In genomic region chr19:36821758-36822157, GRCh38 we compare ENCODE assay signal across 17 cellular contexts. TPM values are rescaled to one million over a fixed set of nuclear protein-coding genes. Genes with fewer than 3 reads are reported as not detected.
DNase-seq lines count a peak whose midpoint lies in the region; ATAC-seq, FAIRE-seq and TF ChIP-seq lines count a peak whose summit lies in the region.
"Had no signal": no experiment of that assay in that cellular context is flagged by ENCODE, and none has a peak within 500 bp of the region (broad histone marks: within the 10 kb centered on the region; RNA-seq: fewer than 3 reads in every experiment).

No MANE protein-coding gene starts in this region.

- no peaks in the 10 kb centered on the region for H3K79me1 ChIP-seq in mesendoderm (ENCODE audit: low read length)

- no peak for TF ChIP-seq POLR2A in A549 (IDR thresholded peaks at IDR 0.05; ENCODE audit: low read length)

- no TSS peak for BruUV-seq in A673 (replicated peaks; lab: Mats Ljungman, UMichigan)

- H3K9me3 Mint-ChIP-seq in activated CD4-positive, alpha-beta T cell treated with anti-CD3 and anti-CD28 coated beads for 36 hours (ENCODE audit: low read depth), result peaks cover 54% of the 10 kb centered on the region

- no peak overlapping the region for H3K27ac Mint-ChIP-seq in activated CD4-positive, alpha-beta T cell treated with anti-CD3 and anti-CD28 coated beads for 36 hours
- H3K27ac Mint-ChIP-seq: CD14-positive monocyte; CD8-positive, alpha-beta T cell; H9; HFFc6 had no signal

- CTCF ChIA-PET in A549 (lab: Yijun Ruan, JAX) (interaction anchor here (0.6 kb wide), 1 partner anchor 247 kb away, joined by 3 read pairs; no protein-coding TSS in a partner anchor), A673 (lab: Charles Lee) (no interaction called here)
- CTCF ChIA-PET in activated CD4-positive, alpha-beta T cell treated with anti-CD3 and anti-CD28 coated beads for 36 hours (lab: Charles Lee), result interaction anchor here (0.6 kb wide), 1 partner anchor 580 kb away, joined by 3 read pairs; no protein-coding TSS in a partner anchor

- H4K5ac ChIP-seq in mesendoderm (ENCODE audit: low read length), result no peak overlapping the region

- H3K9ac ChIP-seq in adipocyte (ENCODE audit: low read length) (no peak overlapping the region), mesendoderm (ENCODE audit: low read length) (no peak overlapping the region), subcutaneous abdominal adipose tissue (ENCODE audit: low read length in 5 of 5) (no peak overlapping the region)

- ATAC-seq in A549 (no peak), aorta (ENCODE audit: low FRiP score) (no peak)
- ATAC-seq in activated CD4-positive, alpha-beta T cell treated with anti-CD3 and anti-CD28 coated beads for 36 hours, result no peak
- ATAC-seq: CD8-positive, alpha-beta T cell had no signal

- no peak overlapping the region for H3K56ac ChIP-seq in mesendoderm (ENCODE audit: low read length)

- H3K36me3 Mint-ChIP-seq in activated CD4-positive, alpha-beta T cell treated with anti-CD3 and anti-CD28 coated beads for 36 hours (ENCODE audit: low read depth), result peaks cover 94% of the 10 kb centered on the region

- H3K27me3 ChIP-seq in adipocyte (replicated peaks; ENCODE audit: control insufficient read depth, insufficient read depth, low read length) (no peaks in the 10 kb centered on the region), mesendoderm (ENCODE audit: insufficient read depth, low read length, poor library complexity) (no peaks in the 10 kb centered on the region), subcutaneous abdominal adipose tissue (ENCODE audit: control insufficient read depth in 5 of 5, insufficient read depth in 4 of 5, low read length in 5 of 5) (no peaks in the 10 kb centered on the region), A673 (replicated peaks; ENCODE audit: insufficient read depth, low read depth, low read length, poor library complexity) (no peaks in the 10 kb centered on the region), aorta (ENCODE audit: control insufficient read depth in 1 of 2, insufficient read depth in 2 of 2, low read length in 1 of 2) (no peaks in the 10 kb centered on the region)

- TF ChIP-seq CTCF in A549 (IDR thresholded peaks at IDR 0.05) (no peak), A673 (conservative IDR thresholded peaks at IDR 0.05; ENCODE audit: low read depth, low read length) (no peak)

- POLR2A ChIA-PET in A549 (lab: Yijun Ruan, JAX), result no interaction called here
- POLR2A ChIA-PET in activated CD4-positive, alpha-beta T cell treated with anti-CD3 and anti-CD28 coated beads for 36 hours (lab: Charles Lee), result no interaction called here
- POLR2A ChIA-PET in A673 (lab: Charles Lee; ENCODE audit: low non-redundant PET), result no interaction called here

- no peak overlapping the region for H2BK15ac ChIP-seq in mesendoderm (replicated peaks; ENCODE audit: low read depth)

- H3K27ac ChIP-seq in A549 (no peak overlapping the region), mesendoderm (ENCODE audit: low read depth, low read length) (no peak overlapping the region), subcutaneous abdominal adipose tissue (ENCODE audit: low read depth, low read length) (no peak overlapping the region), A673 (ENCODE audit: low read depth, low read length, poor library complexity, severe bottlenecking) (no peak overlapping the region), aorta (ENCODE audit: low read depth in 1 of 2, low read length in 2 of 2) (no peak overlapping the region)

- no peak overlapping the region for H2BK5ac ChIP-seq in mesendoderm (ENCODE audit: low read length)

- intact Hi-C loops in activated CD4-positive, alpha-beta T cell treated with anti-CD3 and anti-CD28 coated beads for 36 hours (cut with DNase I, micrococcal nuclease), result no loop called here
- intact Hi-C loops in A673 (cut with micrococcal nuclease; ENCODE audit: unreplicated experiment) (no loop called here), aorta (cut with DNase I) (no loop called here)

- H3K18ac ChIP-seq in mesendoderm (ENCODE audit: low read length), result no peak overlapping the region

- no peak overlapping the region for H3K4me2 ChIP-seq in A549
- no peak overlapping the region for H3K4me2 ChIP-seq in mesendoderm (ENCODE audit: low read length)

- H3K4ac ChIP-seq in mesendoderm (ENCODE audit: low read depth, low read length), result no peak overlapping the region

- H2AK5ac ChIP-seq in mesendoderm (ENCODE audit: low read length), result no peak overlapping the region

- H3K79me2 ChIP-seq in mesendoderm (ENCODE audit: control insufficient read depth, insufficient read depth, low read length), result no peaks in the 10 kb centered on the region

- no peaks in the 10 kb centered on the region for H3K4me1 Mint-ChIP-seq in activated CD4-positive, alpha-beta T cell treated with anti-CD3 and anti-CD28 coated beads for 36 hours
- H3K4me1 Mint-ChIP-seq: CD14-positive monocyte, H9 had no signal

- no peak overlapping the region for H3K23ac ChIP-seq in mesendoderm (ENCODE audit: low read length)

- H3K4me1 ChIP-seq in A549 (no peaks in the 10 kb centered on the region), adipocyte (ENCODE audit: control insufficient read depth, insufficient read depth, low read length) (no peaks in the 10 kb centered on the region), mesendoderm (ENCODE audit: control insufficient read depth, low read depth, low read length) (no peaks in the 10 kb centered on the region), subcutaneous abdominal adipose tissue (ENCODE audit: control insufficient read depth in 5 of 5, insufficient read depth in 5 of 5, low read length in 5 of 5) (peaks cover 0 to 2% (median 0%) of the 10 kb centered on the region in 5 donors), A673 (ENCODE audit: insufficient read depth, low read length, poor library complexity, severe bottlenecking) (no peaks in the 10 kb centered on the region), aorta (ENCODE audit: control insufficient read depth in 1 of 2, insufficient read depth in 2 of 2, low read length in 2 of 2) (no peaks in the 10 kb centered on the region)

- peaks cover 90% of the 10 kb centered on the region for H3K36me3 ChIP-seq in adipocyte (ENCODE audit: control insufficient read depth, insufficient read depth, low read length, severe bottlenecking)
- peaks cover 2% of the 10 kb centered on the region for H3K36me3 ChIP-seq in mesendoderm (ENCODE audit: control insufficient read depth, insufficient read depth, low read length)
- H3K36me3 ChIP-seq in subcutaneous abdominal adipose tissue (ENCODE audit: control insufficient read depth in 5 of 5, insufficient read depth in 5 of 5, low read length in 5 of 5), result peaks cover 59 to 69% (median 64%) of the 10 kb centered on the region in 5 donors
- peaks cover 4% of the 10 kb centered on the region for H3K36me3 ChIP-seq in A673 (ENCODE audit: insufficient read depth, low read length, poor library complexity, severe bottlenecking)
- peaks cover 21 to 30% of the 10 kb centered on the region in 2 donors for H3K36me3 ChIP-seq in aorta (ENCODE audit: control insufficient read depth in 1 of 2, insufficient read depth in 2 of 2, low read length in 1 of 2)

- no peak overlapping the region for H3K4me3 Mint-ChIP-seq in activated CD4-positive, alpha-beta T cell treated with anti-CD3 and anti-CD28 coated beads for 36 hours
- H3K4me3 Mint-ChIP-seq: CD14-positive monocyte; CD8-positive, alpha-beta T cell; H9; HFFc6 had no signal

- peak; percentile 68 for FAIRE-seq in A549 (lab: Jason Lieb, UNC)
- FAIRE-seq: D721Med, GM12892 had no signal

- WGBS in A549 (ENCODE audit: missing lambda C conversion rate), result 61% methylated on average over 5 of the region's 5 CpGs
- no CpG with 5 or more reads among the region's 5 CpGs for WGBS in mesendoderm (ENCODE audit: extremely low coverage, insufficient coverage, low lambda C conversion rate)
- 99% methylated on average over 5 of the region's 5 CpGs for WGBS in aorta, 2 donors

- H3K4me3 ChIP-seq in A549 (no peak overlapping the region), adipocyte (ENCODE audit: low read length) (peak overlapping the region; percentile 67), mesendoderm (ENCODE audit: low read length) (peak overlapping the region; percentile 6), subcutaneous abdominal adipose tissue (ENCODE audit: low read depth in 1 of 5, low read length in 5 of 5) (peak overlapping the region; percentile 14 to 69 (median 37)), A673 (ENCODE audit: low read depth, low read length, poor library complexity, severe bottlenecking) (no peak overlapping the region), aorta (ENCODE audit: low read length in 2 of 2) (no peak overlapping the region)

- TF ChIP-seq EP300 in A549 (IDR thresholded peaks at IDR 0.05), result no peak

- H3K27me3 Mint-ChIP-seq in activated CD4-positive, alpha-beta T cell treated with anti-CD3 and anti-CD28 coated beads for 36 hours, result no peaks in the 10 kb centered on the region

- H4K8ac ChIP-seq in mesendoderm (ENCODE audit: low read depth, low read length), result no peak overlapping the region

- H3K9me3 ChIP-seq in A549, result peaks cover 98% of the 10 kb centered on the region
- peaks cover 99% of the 10 kb centered on the region for H3K9me3 ChIP-seq in adipocyte (ENCODE audit: control insufficient read depth, low read length)
- peaks cover 76 to 97% (median 87%) of the 10 kb centered on the region in 5 donors for H3K9me3 ChIP-seq in subcutaneous abdominal adipose tissue (ENCODE audit: control insufficient read depth in 5 of 5, low read length in 5 of 5)
- peaks cover 69% of the 10 kb centered on the region for H3K9me3 ChIP-seq in A673 (ENCODE audit: low read depth, low read length, poor library complexity, severe bottlenecking)
- peaks cover 27% of the 10 kb centered on the region for H3K9me3 ChIP-seq in aorta (ENCODE audit: control insufficient read depth, low read length)

- no peak for TF ChIP-seq RAD21 in A549 (conservative IDR thresholded peaks at IDR 0.05 in 1 of 2, IDR thresholded peaks at IDR 0.05 in 1 of 2)

- DNase-seq in A549 (ENCODE audit: low read depth in 1 of 2, low spot score in 1 of 2) (no peak), adipocyte (ENCODE audit: low read depth) (no peak), mesendoderm (no peak), A673 (ENCODE audit: low spot score) (no peak), aorta (no peak)
- no peak for DNase-seq in activated CD4-positive, alpha-beta T cell treated with anti-CD3 and anti-CD28 coated beads for 36 hours
- DNase-seq: CD8-positive, alpha-beta T cell; COR-L47; DND-41; GDM1; GOT3; H9; HFFc6 had no signal

- no peak overlapping the region for H2BK120ac ChIP-seq in mesendoderm (ENCODE audit: low read depth, low read length)

RNA-seq across cellular contexts. Expression of gene ZNF790, which starts 16.4 kb away (rescaled TPM):
- polyA plus RNA-seq in A549 (2011; rRNA removed) (0.37 and 0.52 TPM in 2 replicates), A549 (2017; fragmentation: RNase III; extraction: RNeasy Plus Mini Kit Qiagen cat#74134 plus additional on column Dnase treatment) (0.42 to 0.66 TPM (median 0.56 TPM) in 3 replicates), aorta (1 to 10 TPM; 1.9 to 5.5 TPM)
- 0.05 and 0.12 TPM in 2 replicates for polyA plus RNA-seq in A549 (2012; cell fraction: cytosol; rRNA removed)
- polyA plus RNA-seq in A549 (2012; cell fraction: nucleus; rRNA removed), result 0.02 and 0.17 TPM in 2 replicates
- polyA minus RNA-seq in A549 (2011; rRNA and poly(A)+ RNA removed), result 0.17 and 0.29 TPM in 2 replicates
- polyA plus RNA-seq in mesendoderm (2013, experiment 1 of 2), result 2.8 TPM
- 3.2 TPM for polyA plus RNA-seq in mesendoderm (2013, experiment 2 of 2)
- total RNA-seq in activated CD4-positive, alpha-beta T cell treated with anti-CD3 and anti-CD28 coated beads for 36 hours, result 1 to 10 TPM; 7.1 to 8.8 TPM
- total RNA-seq in A673 (2021) (4.4 and 4.9 TPM in 2 replicates), aorta (10 to 100 TPM in 1 of 2 donors, 1 to 10 TPM in 1; 7.6 to 11.8 TPM)

RNA-seq across cellular contexts. Expression of gene ZNF345, which starts 28.9 kb away (rescaled TPM):
- polyA plus RNA-seq in A549 (2011; rRNA removed), result 0.33 and 0.66 TPM in 2 replicates
- polyA plus RNA-seq in A549 (2012; cell fraction: cytosol; rRNA removed), result 0.09 and 0.22 TPM in 2 replicates
- 0.02 and 0.18 TPM in 2 replicates for polyA plus RNA-seq in A549 (2012; cell fraction: nucleus; rRNA removed)
- 0.27 to 0.39 TPM (median 0.32 TPM) in 3 replicates for polyA plus RNA-seq in A549 (2017; fragmentation: RNase III; extraction: RNeasy Plus Mini Kit Qiagen cat#74134 plus additional on column Dnase treatment)
- polyA minus RNA-seq in A549 (2011; rRNA and poly(A)+ RNA removed), result 0.19 and 0.70 TPM in 2 replicates
- polyA plus RNA-seq in mesendoderm (2013, experiment 1 of 2), result 3.5 TPM
- polyA plus RNA-seq in mesendoderm (2013, experiment 2 of 2), result 3.3 TPM
- 1 to 10 TPM; 3.5 to 4.6 TPM for total RNA-seq in activated CD4-positive, alpha-beta T cell treated with anti-CD3 and anti-CD28 coated beads for 36 hours
- 2.8 and 4.1 TPM in 2 replicates for total RNA-seq in A673 (2021)
- 10 to 100 TPM in 1 of 2 donors, 1 to 10 TPM in 1; 6.8 to 10.7 TPM for total RNA-seq in aorta
- polyA plus RNA-seq in aorta, result 1 to 10 TPM; 4.0 to 7.8 TPM

RNA-seq across cellular contexts. Expression of gene ZNF850, which starts 49.2 kb away (rescaled TPM):
- polyA plus RNA-seq in A549 (2011; rRNA removed) (1.8 and 3.1 TPM in 2 replicates), A549 (2017; fragmentation: RNase III; extraction: RNeasy Plus Mini Kit Qiagen cat#74134 plus additional on column Dnase treatment) (1.3 to 1.9 TPM (median 1.5 TPM) in 3 replicates), aorta (under 1 TPM; 0.13 to 0.59 TPM)
- 0.49 and 0.59 TPM in 2 replicates for polyA plus RNA-seq in A549 (2012; cell fraction: cytosol; rRNA removed)
- polyA plus RNA-seq in A549 (2012; cell fraction: nucleus; rRNA removed), result 0.71 and 0.90 TPM in 2 replicates
- polyA minus RNA-seq in A549 (2011; rRNA and poly(A)+ RNA removed), result 3.3 and 8.5 TPM in 2 replicates
- 15.3 TPM for polyA plus RNA-seq in mesendoderm (2013, experiment 1 of 2)
- polyA plus RNA-seq in mesendoderm (2013, experiment 2 of 2), result 14.8 TPM
- 10 to 100 TPM in 1 of 2 experiments, 1 to 10 TPM in 1; 7.0 to 10.7 TPM for total RNA-seq in activated CD4-positive, alpha-beta T cell treated with anti-CD3 and anti-CD28 coated beads for 36 hours
- total RNA-seq in A673 (2021) (11.8 and 14.7 TPM in 2 replicates), aorta (1 to 10 TPM; 3.6 to 4.2 TPM)

Comparison
In these comparisons a context has a peak if more than half of its experiments do, and no peak if none do; other contexts are left out.
1. H3K4me3 ChIP-seq: peak in adipocyte (single experiment), mesendoderm (single experiment) and subcutaneous abdominal adipose tissue (5 of 5); none in A549 (single experiment), A673 (single experiment) and aorta (0 of 2).